18 cellular contexts compared by ENCODE assay signal in genomic region chr2:39839261-39839848, GRCh38.
DNase-seq lines count a peak whose midpoint lies in the region; ATAC-seq, FAIRE-seq and TF ChIP-seq lines count a peak whose summit lies in the region.
"Had no signal": no experiment of that assay in that cellular context is flagged by ENCODE, and none has a peak within 500 bp of the region (broad histone marks: within the 10 kb centered on the region; RNA-seq: fewer than 3 reads in every experiment).

No MANE protein-coding gene starts in this region.

- H2AFZ ChIP-seq in OCI-LY7 (ENCODE audit: low read length) (peak overlapping the region; percentile 64), HepG2 (ENCODE audit: low read length) (no peak overlapping the region), mammary epithelial cell (ENCODE audit: low read depth, low read length) (no peak overlapping the region)

- H3K36me3 ChIP-seq in BLaER1 treated with 17β-estradiol and CSF1 and Interleukin-3, amounts not matched to agents 10 nM and 100 nM: peaks cover 0 to 2% (median 0%) of the 10 kb centered on the region in 11 experiments; a peak in 1 of 22 replicates
- no peaks in the 10 kb centered on the region; the same call in 1 of the 2 replicates for H3K36me3 ChIP-seq in OCI-LY7 (ENCODE audit: insufficient read depth, low read length)
- no peaks in the 10 kb centered on the region for H3K36me3 ChIP-seq in HepG2 (replicated peaks in 1 of 2; ENCODE audit: control insufficient read depth in 1 of 2, insufficient read depth in 2 of 2, low read length in 2 of 2)
- no peaks in the 10 kb centered on the region for H3K36me3 ChIP-seq in mammary epithelial cell (ENCODE audit: insufficient read depth, low read length)
- H3K36me3 ChIP-seq: BE2C had no signal

- peaks cover 0 to 24% (median 17%) of the 10 kb centered on the region in 10 experiments; a peak in 13 of 20 replicates for H3K4me1 ChIP-seq in BLaER1 treated with 17β-estradiol and CSF1 and Interleukin-3, amounts not matched to agents 10 nM and 100 nM
- H3K4me1 ChIP-seq in OCI-LY7 (ENCODE audit: insufficient read depth, low read length, poor library complexity, severe bottlenecking) (peaks cover 17% of the 10 kb centered on the region), HepG2 (ENCODE audit: insufficient read depth, low read length) (no peaks in the 10 kb centered on the region), mammary epithelial cell (ENCODE audit: insufficient read depth, low read length) (no peaks in the 10 kb centered on the region)
- H3K4me1 ChIP-seq: BE2C had no signal

- H3K4me3 ChIP-seq in BLaER1 treated with 17β-estradiol and CSF1 and Interleukin-3, amounts not matched to agents 10 nM and 100 nM: 0 out of 20 replicates have a peak overlapping the region, but pooled peaks of 1 of the 10 experiments have one; percentile 11
- no peak overlapping the region for H3K4me3 ChIP-seq in OCI-LY7 (ENCODE audit: low read depth, low read length, poor library complexity, severe bottlenecking)
- no peak overlapping the region for H3K4me3 ChIP-seq in HepG2 (replicated peaks in 1 of 3; ENCODE audit: insufficient read depth in 1 of 3, low read depth in 2 of 3, low read length in 3 of 3)
- no peak overlapping the region for H3K4me3 ChIP-seq in mammary epithelial cell (replicated peaks in 1 of 3; ENCODE audit: insufficient read depth in 1 of 3, low read depth in 2 of 3, low read length in 3 of 3)
- H3K4me3 ChIP-seq: K562 had no signal

- H3K27ac ChIP-seq in BLaER1 treated with 17β-estradiol and CSF1 and Interleukin-3, amounts not matched to agents 10 nM and 100 nM: peak overlapping the region in 7 of 11 experiments; percentile 8 to 51 (median 25); a peak in 9 of 22 replicates
- H3K27ac ChIP-seq in OCI-LY7 (ENCODE audit: low read depth, low read length, poor library complexity, severe bottlenecking) (no peak overlapping the region), HepG2 (ENCODE audit: extremely low read length, insufficient read depth, low read length) (no peak overlapping the region), mammary epithelial cell (ENCODE audit: insufficient read depth, low read depth, low read length) (no peak overlapping the region)

- no peak for TF ChIP-seq EP300 in HepG2 (IDR thresholded peaks at IDR 0.05; ENCODE audit: low read depth in 2 of 2, low read length in 2 of 2)
- TF ChIP-seq EP300 in HepG2 (CRISPR knock-in tag; IDR thresholded peaks at IDR 0.05; ENCODE audit: borderline replicate concordance): no peak

- no peaks in the 10 kb centered on the region for H4K20me1 ChIP-seq in BLaER1 treated with 17β-estradiol and CSF1 and Interleukin-3, amounts not matched to agents 10 nM and 100 nM
- H4K20me1 ChIP-seq in OCI-LY7 (ENCODE audit: insufficient read depth, low read length): no peaks in the 10 kb centered on the region
- H4K20me1 ChIP-seq in HepG2 (ENCODE audit: insufficient read depth, low read length): no peaks in the 10 kb centered on the region
- H4K20me1 ChIP-seq in mammary epithelial cell (ENCODE audit: insufficient read depth, low read length): no peaks in the 10 kb centered on the region

- intact Hi-C loops in OCI-LY7 (cut with micrococcal nuclease; ENCODE audit: unreplicated experiment): loop anchor here (2.0 to 5.0 kb wide), 3 partner anchors 13 to 462 kb away; no protein-coding TSS in a partner anchor
- intact Hi-C loops in HepG2 (cut with micrococcal nuclease; ENCODE audit: unreplicated experiment): loop anchor here (10.0 kb wide), 1 partner anchor 925 kb away; no protein-coding TSS in a partner anchor
- intact Hi-C loops in mammary epithelial cell (cut with micrococcal nuclease): loop anchor here (10.0 kb wide), 1 partner anchor 925 kb away; no protein-coding TSS in a partner anchor

- dilution Hi-C loops in mammary epithelial cell (cut with HindIII; ENCODE audit: low sequenced_read_pairs): no loop called here

- H3K27me3 ChIP-seq in BLaER1 treated with 17β-estradiol and CSF1 and Interleukin-3, amounts not matched to agents 10 nM and 100 nM: no peaks in the 10 kb centered on the region
- H3K27me3 ChIP-seq in HepG2 (ENCODE audit: control insufficient read depth in 1 of 2, insufficient read depth in 2 of 2, low read length in 2 of 2) (no peaks in the 10 kb centered on the region; a peak in 1 of 5 replicates), mammary epithelial cell (ENCODE audit: insufficient read depth, low read length) (no peaks in the 10 kb centered on the region)
- H3K27me3 ChIP-seq: BE2C had no signal

- FAIRE-seq in HepG2 (lab: Jason Lieb, UNC): no peak
- FAIRE-seq: HTR-8/SVneo, K562 had no signal

- no peak overlapping the region for H3K9ac ChIP-seq in BLaER1 treated with 17β-estradiol and CSF1 and Interleukin-3, amounts not matched to agents 10 nM and 100 nM
- H3K9ac ChIP-seq in HepG2 (ENCODE audit: insufficient read depth, low read depth, low read length) (no peak overlapping the region), mammary epithelial cell (ENCODE audit: insufficient read depth, low read length) (no peak overlapping the region)

- TF ChIP-seq POLR2A in HepG2 (IDR thresholded peaks at IDR 0.05; ENCODE audit: insufficient read depth in 1 of 2, low read depth in 2 of 2, low read length in 2 of 2): no peak

- peak overlapping the region in 9 of 11 experiments; percentile 29 to 64 (median 53); a peak in 18 of 22 replicates for H3K4me2 ChIP-seq in BLaER1 treated with 17β-estradiol and CSF1 and Interleukin-3, amounts not matched to agents 10 nM and 100 nM
- H3K4me2 ChIP-seq in OCI-LY7 (ENCODE audit: low read length) (no peak overlapping the region), HepG2 (ENCODE audit: low read depth, low read length) (no peak overlapping the region), mammary epithelial cell (ENCODE audit: insufficient read depth, low read depth, low read length) (no peak overlapping the region)

- no peaks in the 10 kb centered on the region for H3K9me2 ChIP-seq in OCI-LY7 (ENCODE audit: insufficient read depth, low read length)

- POLR2A ChIA-PET in OCI-LY7 (lab: Charles Lee): interaction anchor here (1.0 to 1.2 kb wide), 2 partner anchors 9 to 37 kb away, joined by 3 read pairs; no protein-coding TSS in a partner anchor
- POLR2A ChIA-PET in HepG2 (lab: Yijun Ruan, JAX): no interaction called here

- ATAC-seq in GM19324 (IDR thresholded peaks at IDR 0.05; ENCODE audit: low FRiP score, unreplicated experiment): peak; percentile 38
- ATAC-seq in HepG2: peak; percentile 37

- CTCF ChIA-PET in OCI-LY7 (lab: Charles Lee; ENCODE audit: unreplicated experiment): interaction anchor here (0.7 kb wide), 1 partner anchor 12 kb away, joined by 4 read pairs; no protein-coding TSS in a partner anchor
- CTCF ChIA-PET in HepG2 (lab: Yijun Ruan, JAX; ENCODE audit: low intra/inter-chr PET ratio, low total read pairs): no interaction called here
- CTCF ChIA-PET in mammary epithelial cell (lab: Charles Lee; ENCODE audit: low non-redundant PET): interaction anchor here (0.7 kb wide), 1 partner anchor 74 kb away, joined by 7 read pairs; no protein-coding TSS in a partner anchor

- in situ Hi-C loops in HepG2 (cut with HindIII; ENCODE audit: extremely low pct_ligation_motif_present, low pct_unique_long_range_greater_than_20kb) (no loop called here), mammary epithelial cell (cut with MboI; ENCODE audit: low sequenced_read_pairs in 2 of 2) (no loop called here)

- H3K79me2 ChIP-seq in OCI-LY7 (ENCODE audit: insufficient read depth, low read depth, low read length) (no peaks in the 10 kb centered on the region), HepG2 (ENCODE audit: insufficient read depth, low read length) (no peaks in the 10 kb centered on the region), mammary epithelial cell (ENCODE audit: insufficient read depth, low read length) (no peaks in the 10 kb centered on the region)

- no peak for TF ChIP-seq RAD21 in HepG2 (CRISPR knock-in tag; IDR thresholded peaks at IDR 0.05)

- peaks cover 31 to 49% (median 38%) of the 10 kb centered on the region in 11 experiments for H3K9me3 ChIP-seq in BLaER1 treated with 17β-estradiol and CSF1 and Interleukin-3, amounts not matched to agents 10 nM and 100 nM (replicated peaks in 1 of 11)
- peaks cover 29% of the 10 kb centered on the region for H3K9me3 ChIP-seq in OCI-LY7 (ENCODE audit: low read length)
- H3K9me3 ChIP-seq in HepG2 (ENCODE audit: low read length): peaks cover 10% of the 10 kb centered on the region; the same call in 1 of the 2 replicates
- H3K9me3 ChIP-seq in mammary epithelial cell (replicated peaks; ENCODE audit: insufficient read depth, low read length): peaks cover under 1% of the 10 kb centered on the region

- DNase-seq in OCI-LY7 (ENCODE audit: low spot score) (no peak), HepG2 (ENCODE audit: low spot score) (no peak), OCI-M1 (lab: John Stamatoyannopoulos, UW) (no peak), pons (ENCODE audit: low spot score) (no peak), mammary epithelial cell (no peak), NCI-H524 treated with DMSO at 0.1 percent for 48 hours (lab: John Stamatoyannopoulos, UW) (no peak)
- DNase-seq: BE2C; CD8-positive, alpha-beta memory T cell; EL; HCEC 1CT; NCI-H1092; NCI-H1694; NCI-H345; NCI-H69 had no signal

- WGBS in HepG2 (ENCODE audit: low lambda C conversion rate): 13% methylated on average over 4 of the region's 5 CpGs
- WGBS in mammary epithelial cell (ENCODE audit: low coverage, missing lambda C conversion rate): 93% methylated on average over 5 of the region's 5 CpGs

- no peak for TF ChIP-seq CTCF in OCI-LY7 (conservative IDR thresholded peaks at IDR 0.05; ENCODE audit: low read length)
- no peak for TF ChIP-seq CTCF in HepG2 (CRISPR knock-in tag; IDR thresholded peaks at IDR 0.05)
- TF ChIP-seq CTCF in mammary epithelial cell (conservative IDR thresholded peaks at IDR 0.05 in 1 of 2, IDR thresholded peaks at IDR 0.05 in 1 of 2; ENCODE audit: extremely low read depth in 1 of 2, insufficient read depth in 1 of 2, low read depth in 1 of 2, low read length in 2 of 2): no peak

- BruUV-seq in OCI-LY7 (replicated peaks; lab: Mats Ljungman, UMichigan) (no TSS peak), HepG2 (replicated peaks; lab: Mats Ljungman, UMichigan) (no TSS peak), mammary epithelial cell (replicated peaks; lab: Mats Ljungman, UMichigan) (no TSS peak)

TF ChIP-seq in HepG2, 621 proteins besides CTCF, POLR2A, EP300 and RAD21 (continues in another document):
- no peak for TF ChIP-seq ZNF550 (CRISPR knock-in tag; IDR thresholded peaks at IDR 0.05; ENCODE audit: borderline replicate concordance)
- TF ChIP-seq, protein P1, sequence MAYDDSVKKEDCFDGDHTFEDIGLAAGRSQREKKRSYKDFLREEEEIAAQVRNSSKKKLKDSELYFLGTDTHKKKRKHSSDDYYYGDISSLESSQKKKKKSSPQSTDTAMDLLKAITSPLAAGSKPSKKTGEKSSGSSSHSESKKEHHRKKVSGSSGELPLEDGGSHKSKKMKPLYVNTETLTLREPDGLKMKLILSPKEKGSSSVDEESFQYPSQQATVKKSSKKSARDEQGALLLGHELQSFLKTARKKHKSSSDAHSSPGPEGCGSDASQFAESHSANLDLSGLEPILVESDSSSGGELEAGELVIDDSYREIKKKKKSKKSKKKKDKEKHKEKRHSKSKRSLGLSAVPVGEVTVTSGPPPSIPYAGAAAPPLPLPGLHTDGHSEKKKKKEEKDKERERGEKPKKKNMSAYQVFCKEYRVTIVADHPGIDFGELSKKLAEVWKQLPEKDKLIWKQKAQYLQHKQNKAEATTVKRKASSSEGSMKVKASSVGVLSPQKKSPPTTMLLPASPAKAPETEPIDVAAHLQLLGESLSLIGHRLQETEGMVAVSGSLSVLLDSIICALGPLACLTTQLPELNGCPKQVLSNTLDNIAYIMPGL (CRISPR knock-in tag; IDR thresholded peaks at IDR 0.05; ENCODE audit: borderline replicate concordance in 1 of 2, low read depth in 1 of 2): no peak

Comparison
In these comparisons a context has a peak if more than half of its experiments do, and no peak if none do; other contexts are left out.
1. H3K27ac ChIP-seq: peak in BLaER1 treated with 17β-estradiol and CSF1 and Interleukin-3, amounts not matched to agents 10 nM and 100 nM (7 of 11); none in OCI-LY7 (single experiment), HepG2 (single experiment) and mammary epithelial cell (single experiment).
2. H3K4me2 ChIP-seq: peak in BLaER1 treated with 17β-estradiol and CSF1 and Interleukin-3, amounts not matched to agents 10 nM and 100 nM (9 of 11); none in OCI-LY7 (single experiment), HepG2 (single experiment) and mammary epithelial cell (single experiment).